Comparison of ENCODE assay signal across 1 cellular context in the genomic region with DNA sequence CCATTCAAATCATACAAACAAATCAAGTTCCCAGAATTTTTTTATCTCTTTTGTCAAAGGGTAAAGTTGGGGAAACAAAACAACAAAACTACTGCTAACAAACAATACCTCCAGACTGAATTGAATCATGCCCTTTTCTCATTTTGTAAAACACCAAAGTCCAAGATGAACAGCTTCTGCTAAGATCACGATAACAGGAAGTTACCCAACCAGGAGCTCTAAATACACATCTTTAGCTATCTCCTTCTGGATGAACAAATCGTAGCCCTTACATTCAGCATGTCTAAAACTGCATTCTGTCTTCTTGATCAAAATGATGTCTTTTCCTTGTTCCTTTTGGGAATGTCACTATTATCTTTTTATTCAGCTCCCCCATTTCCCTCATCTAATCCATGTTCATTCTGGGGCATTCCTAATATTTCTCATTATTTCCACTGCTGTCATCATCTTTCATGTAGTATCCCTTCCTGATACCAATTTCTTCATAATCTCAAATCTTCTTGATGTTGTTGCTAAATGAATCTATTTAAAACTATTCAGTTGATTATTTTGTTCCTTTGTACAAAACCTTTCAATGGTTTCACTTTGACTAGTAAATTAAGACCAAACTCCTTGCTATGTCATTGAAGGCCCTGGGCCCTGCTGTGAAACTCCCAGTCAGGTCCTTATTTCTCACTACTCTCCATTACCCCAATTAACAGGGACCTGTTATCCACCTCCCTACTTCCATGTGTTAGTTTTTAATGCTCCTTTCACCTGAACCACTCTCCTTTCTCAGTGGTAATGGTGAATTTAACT.
TF ChIP-seq lines count a peak whose summit lies in the region.

No MANE protein-coding gene starts in this region.

TF ChIP-seq in GM12878, 131 proteins besides CTCF, POLR2A, EP300 and RAD21 (continued from another document):
- TF ChIP-seq SMAD5 (IDR thresholded peaks at IDR 0.05; ENCODE audit: low read depth) (no peak), HDAC6 (IDR thresholded peaks at IDR 0.05; ENCODE audit: unreplicated experiment) (no peak), BACH1 (IDR thresholded peaks at IDR 0.05; ENCODE audit: borderline replicate concordance) (no peak), SUZ12 (IDR thresholded peaks at IDR 0.05; ENCODE audit: unreplicated experiment) (no peak), ZZZ3 (IDR thresholded peaks at IDR 0.05; ENCODE audit: control insufficient read depth, insufficient read length, low read depth) (no peak), WRNIP1 (IDR thresholded peaks at IDR 0.05; ENCODE audit: borderline replicate concordance, low read depth, low read length) (no peak), CBX3 (IDR thresholded peaks at IDR 0.05; ENCODE audit: borderline replicate concordance, low read depth) (no peak), DPF2 (IDR thresholded peaks at IDR 0.05) (peak; percentile 56; the same call in 1 of the 2 replicates), ZNF217 (IDR thresholded peaks at IDR 0.05) (no peak)
